Comparison of ENCODE assay signal across 12 cellular contexts in the genomic region with DNA sequence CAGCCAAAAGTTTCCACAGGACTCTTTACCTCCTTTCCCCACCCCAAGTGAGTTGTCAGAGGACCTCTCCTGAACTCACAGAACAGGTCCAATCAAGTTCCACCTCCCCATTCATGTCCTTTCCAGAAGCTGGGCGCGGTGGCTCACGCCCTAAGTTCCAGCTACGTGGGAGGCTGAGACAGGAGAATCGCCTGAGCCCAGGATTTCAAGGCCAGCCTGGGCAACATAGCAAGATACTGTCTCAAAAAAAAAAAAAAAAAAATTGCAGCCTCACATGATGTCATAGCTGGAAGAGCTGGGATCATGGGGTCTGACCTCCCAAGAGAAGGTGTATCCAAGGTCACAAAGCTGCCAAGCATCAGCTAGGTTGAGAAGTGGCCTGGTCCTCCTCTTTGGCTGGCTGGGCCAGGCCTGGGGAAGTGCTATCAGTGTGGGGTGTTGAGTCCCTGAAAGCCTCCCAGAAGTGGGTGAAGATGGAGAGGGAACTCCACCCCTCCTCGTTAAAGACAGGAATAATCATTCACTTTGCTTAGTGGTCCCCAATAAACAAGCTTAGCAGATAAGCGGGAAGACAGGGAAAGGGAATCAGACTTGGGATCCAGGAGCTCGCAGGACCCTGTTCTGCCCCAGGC. TPM values are rescaled to one million over a fixed set of nuclear protein-coding genes. Genes with fewer than 3 reads are reported as not detected.
DNase-seq lines count a peak whose midpoint lies in the region; ATAC-seq, FAIRE-seq and TF ChIP-seq lines count a peak whose summit lies in the region.
"Had no signal": no experiment of that assay in that cellular context is flagged by ENCODE, and none has a peak within 500 bp of the region (broad histone marks: within the 10 kb centered on the region; RNA-seq: fewer than 3 reads in every experiment).

No MANE protein-coding gene starts in this region.

- no peak for DNase-seq in stimulated activated naive CD8-positive, alpha-beta T cell treated with anti-CD3 and anti-CD28 coated beads, Interleukin-15, amount 100 ng/mL, for 72 hours
- DNase-seq in pancreas (peak in 3 of 6 donors; percentile 17 to 54 (median 25)), NCI-H226 (no peak), NCI-H82 treated with DMSO at 0.1 percent for 48 hours (lab: John Stamatoyannopoulos, UW; ENCODE audit: unreplicated experiment) (no peak)
- DNase-seq: CD8-positive, alpha-beta memory T cell; NCI-H2081; stimulated activated CD4-positive, alpha-beta T cell treated with anti-CD3 and anti-CD28 coated beads, Interleukin-4, amount 100 ng/mL, for 4 hours had no signal

- no peak for TF ChIP-seq CTCF in pancreas (IDR thresholded peaks at IDR 0.05)

- no peak overlapping the region for H3K4me3 Mint-ChIP-seq in stimulated activated naive CD8-positive, alpha-beta T cell treated with anti-CD3 and anti-CD28 coated beads, Interleukin-15, Interleukin-2, amounts not matched to agents 100 ng/mL and 50 ng/mL, for 24 hours
- H3K4me3 Mint-ChIP-seq in stimulated activated naive CD8-positive, alpha-beta T cell treated with anti-CD3 and anti-CD28 coated beads, Interleukin-15, amount 100 ng/mL, for 72 hours = no peak overlapping the region
- H3K4me3 Mint-ChIP-seq: CD8-positive, alpha-beta memory T cell had no signal

- H3K4me1 Mint-ChIP-seq in stimulated activated naive CD8-positive, alpha-beta T cell treated with anti-CD3 and anti-CD28 coated beads, Interleukin-15, Interleukin-2, amounts not matched to agents 100 ng/mL and 50 ng/mL, for 24 hours (ENCODE audit: low read depth) = peaks cover 32% of the 10 kb centered on the region
- peaks cover 36% of the 10 kb centered on the region for H3K4me1 Mint-ChIP-seq in stimulated activated naive CD8-positive, alpha-beta T cell treated with anti-CD3 and anti-CD28 coated beads, Interleukin-15, amount 100 ng/mL, for 72 hours

- H3K9me3 Mint-ChIP-seq in stimulated activated naive CD8-positive, alpha-beta T cell treated with anti-CD3 and anti-CD28 coated beads, Interleukin-15, Interleukin-2, amounts not matched to agents 100 ng/mL and 50 ng/mL, for 24 hours = no peaks in the 10 kb centered on the region
- no peaks in the 10 kb centered on the region for H3K9me3 Mint-ChIP-seq in stimulated activated naive CD8-positive, alpha-beta T cell treated with anti-CD3 and anti-CD28 coated beads, Interleukin-15, amount 100 ng/mL, for 72 hours
- H3K9me3 Mint-ChIP-seq: CD8-positive, alpha-beta memory T cell had no signal

- peaks cover 18% of the 10 kb centered on the region for H3K36me3 Mint-ChIP-seq in stimulated activated naive CD8-positive, alpha-beta T cell treated with anti-CD3 and anti-CD28 coated beads, Interleukin-15, Interleukin-2, amounts not matched to agents 100 ng/mL and 50 ng/mL, for 24 hours (ENCODE audit: low read depth)

- H3K27me3 Mint-ChIP-seq in stimulated activated naive CD8-positive, alpha-beta T cell treated with anti-CD3 and anti-CD28 coated beads, Interleukin-15, Interleukin-2, amounts not matched to agents 100 ng/mL and 50 ng/mL, for 24 hours = no peaks in the 10 kb centered on the region
- no peaks in the 10 kb centered on the region for H3K27me3 Mint-ChIP-seq in stimulated activated naive CD8-positive, alpha-beta T cell treated with anti-CD3 and anti-CD28 coated beads, Interleukin-15, amount 100 ng/mL, for 72 hours

- H3K27me3 ChIP-seq in pancreas = no peaks in the 10 kb centered on the region

- WGBS in pancreas, 2 donors = 74 to 76% methylated on average over 8 of the region's 8 CpGs

- H3K9me3 ChIP-seq in pancreas = no peaks in the 10 kb centered on the region

- no peak overlapping the region for H3K4me3 ChIP-seq in pancreas

- peak overlapping the region; percentile 72 for H3K27ac Mint-ChIP-seq in stimulated activated naive CD8-positive, alpha-beta T cell treated with anti-CD3 and anti-CD28 coated beads, Interleukin-15, Interleukin-2, amounts not matched to agents 100 ng/mL and 50 ng/mL, for 24 hours
- peak overlapping the region in 1 of 2 donors; percentile 68 for H3K27ac Mint-ChIP-seq in stimulated activated naive CD8-positive, alpha-beta T cell treated with anti-CD3 and anti-CD28 coated beads, Interleukin-15, amount 100 ng/mL, for 72 hours

- intact Hi-C loops in pancreas (cut with DNase I) = no loop called here

- FAIRE-seq in pancreas (lab: Jason Lieb, UNC) = no peak
- FAIRE-seq: GM12891 had no signal

- H3K36me3 ChIP-seq in pancreas = no peaks in the 10 kb centered on the region

- H3K4me1 ChIP-seq in pancreas = peaks cover 5 to 44% (median 21%) of the 10 kb centered on the region in 3 donors

- H3K27ac ChIP-seq in pancreas = peak overlapping the region; percentile 10 to 82 (median 54)

- ATAC-seq in stimulated activated naive CD8-positive, alpha-beta T cell treated with anti-CD3 and anti-CD28 coated beads, Interleukin-15, amount 100 ng/mL, for 72 hours = no peak
- ATAC-seq in esophagus mucosa (peak; percentile 51), pancreas (no peak), HG02885 (IDR thresholded peaks at IDR 0.05; ENCODE audit: poor library complexity, unreplicated experiment) (no peak), GM18873 (IDR thresholded peaks at IDR 0.05; ENCODE audit: low FRiP score, unreplicated experiment) (no peak)

RNA-seq across cellular contexts. Expression of gene MNT, which starts 5.5 kb away (rescaled TPM):
- total RNA-seq in esophagus mucosa = 28.6 TPM
- total RNA-seq in pancreas = 10 to 100 TPM in 4 of 6 donors, 1 to 10 TPM in 2; 8.7 to 15.8 (median 10.3) TPM
- polyA plus RNA-seq in pancreas = 10 to 100 TPM in 1 of 2 donors, 1 to 10 TPM in 1; 9.6 to 15.3 TPM
